Comparison of ENCODE assay signal across 15 cellular contexts in the genomic region with DNA sequence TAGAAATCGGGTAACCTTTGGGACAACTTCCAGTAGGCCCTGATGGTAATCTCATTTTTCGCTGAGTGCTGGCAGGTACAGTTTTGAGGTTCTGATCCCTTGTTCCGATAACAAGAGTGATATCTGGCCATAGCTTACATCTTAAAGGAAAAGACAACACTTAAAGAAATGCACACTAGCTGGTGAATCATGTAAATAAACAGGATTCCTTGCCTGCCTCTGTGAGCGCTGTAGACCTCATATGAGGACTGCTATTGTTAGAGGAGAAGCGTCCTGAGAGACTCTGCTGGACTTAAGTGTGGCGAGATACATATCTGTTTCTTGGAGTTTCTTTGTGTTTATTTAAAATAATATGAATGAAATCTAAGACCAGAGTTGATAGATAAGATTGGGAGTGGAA.
DNase-seq lines count a peak whose midpoint lies in the region; ATAC-seq and TF ChIP-seq lines count a peak whose summit lies in the region.
"Had no signal": no experiment of that assay in that cellular context is flagged by ENCODE, and none has a peak within 500 bp of the region (broad histone marks: within the 10 kb centered on the region; RNA-seq: fewer than 3 reads in every experiment).

No MANE protein-coding gene starts in this region.

- peak overlapping the region; percentile 16 to 41 for H3K27ac ChIP-seq in left lung
- peak overlapping the region; percentile 35 to 92 (median 85) for H3K27ac ChIP-seq in transverse colon
- H3K27ac ChIP-seq: WERI-Rb-1 had no signal

- TF ChIP-seq CTCF in astrocyte of the cerebellum (IDR thresholded peaks at IDR 0.05; ENCODE audit: low read depth, low read length, missing control alignments) = peak; percentile 19
- no peak for TF ChIP-seq CTCF in left lung (IDR thresholded peaks at IDR 0.05)
- peak in 1 of 5 experiments; percentile 4 for TF ChIP-seq CTCF in transverse colon (IDR thresholded peaks at IDR 0.05)

- H3K27me3 ChIP-seq in left lung (peaks cover 0 to 46% of the 10 kb centered on the region in 2 donors), transverse colon (no peaks in the 10 kb centered on the region)

- H3K9me3 ChIP-seq in left lung = no peaks in the 10 kb centered on the region
- no peaks in the 10 kb centered on the region for H3K9me3 ChIP-seq in transverse colon
- H3K9me3 ChIP-seq: spleen had no signal

- no peak overlapping the region for H3K4me3 ChIP-seq in astrocyte of the cerebellum (ENCODE audit: low read depth, low read length)
- peak overlapping the region in 1 of 2 donors; percentile 56 for H3K4me3 ChIP-seq in left lung
- H3K4me3 ChIP-seq in transverse colon = peak overlapping the region in 2 of 4 donors; percentile 72 to 89
- H3K4me3 ChIP-seq: spleen had no signal

- intact Hi-C loops in left lung (cut with DNase I) (no loop called here), transverse colon (cut with DNase I; ENCODE audit: low total_unique reads) (no loop called here)

- TF ChIP-seq EP300 in transverse colon (IDR thresholded peaks at IDR 0.05; ENCODE audit: low read depth) = no peak

- TF ChIP-seq POLR2A in transverse colon (IDR thresholded peaks at IDR 0.05) = no peak

- H3K36me3 ChIP-seq in left lung (no peaks in the 10 kb centered on the region), transverse colon (no peaks in the 10 kb centered on the region)
- H3K36me3 ChIP-seq: spleen, WERI-Rb-1 had no signal

- 52 to 53% methylated on average over 6 of the region's 6 CpGs for WGBS in transverse colon (ENCODE audit: low coverage in 1 of 2), 2 donors

- peaks cover 0 to 28% of the 10 kb centered on the region in 2 donors for H3K4me1 ChIP-seq in left lung
- peaks cover 0 to 17% (median 6%) of the 10 kb centered on the region in 4 donors for H3K4me1 ChIP-seq in transverse colon

- ATAC-seq in left lung = peak; percentile 10
- ATAC-seq: esophagus mucosa had no signal

- DNase-seq in NCI-H82 (lab: John Stamatoyannopoulos, UW) (peak; percentile 9), NCI-H82 treated with DMSO at 0.1 percent for 48 hours (lab: John Stamatoyannopoulos, UW; ENCODE audit: unreplicated experiment) (no peak), astrocyte of the cerebellum (ENCODE audit: low read depth) (no peak), left lung (no peak), transverse colon (no peak), hypothalamus (lab: John Stamatoyannopoulos, UW) (no peak), NOMO-1 treated with DMSO at 0.1 percent for 48 hours (lab: John Stamatoyannopoulos, UW; ENCODE audit: unreplicated experiment) (no peak)
- DNase-seq in activated CD4-positive, CD25-positive, alpha-beta regulatory T cell (lab: John Stamatoyannopoulos, UW) = no peak
- DNase-seq: 8988T, activated T-cell treated with anti-CD3 and anti-CD28 coated beads for 4 hours, NCI-H1105, NCI-H510A treated with DMSO at 0.1 percent for 48 hours, spleen, WERI-Rb-1 had no signal

- in situ Hi-C loops in astrocyte of the cerebellum (cut with HindIII; ENCODE audit: low sequenced_read_pairs) = no loop called here
- in situ Hi-C loops in transverse colon (cut with MboI; ENCODE audit: low pct_ligation_motif_present in 1 of 4, low pct_unique_long_range_greater_than_20kb in 1 of 4, low sequenced_read_pairs in 3 of 4) = loop anchor here in 1 of 4 donors (10.0 kb wide), 1 partner anchor 525 kb away; no protein-coding TSS in a partner anchor
